In genomic region chr4:80221161-80221560, GRCh38 we compare ENCODE assay signal across 10 cellular contexts. TPM values are rescaled to one million over a fixed set of nuclear protein-coding genes. Genes with fewer than 3 reads are reported as not detected.
DNase-seq lines count a peak whose midpoint lies in the region; ATAC-seq, FAIRE-seq and TF ChIP-seq lines count a peak whose summit lies in the region.
"Had no signal": no experiment of that assay in that cellular context is flagged by ENCODE, and none has a peak within 500 bp of the region (broad histone marks: within the 10 kb centered on the region; RNA-seq: fewer than 3 reads in every experiment).

No MANE protein-coding gene starts in this region.

- no peak overlapping the region for H3K9ac ChIP-seq in SK-N-SH

- DNase-seq in AG09309 (ENCODE audit: low read depth) (no peak), HCEC 1CT (peak; percentile 45), SK-N-SH (no peak), foreskin keratinocyte (no peak), psoas muscle (no peak), GM12892 (ENCODE audit: insufficient read length) (no peak), NCI-H2107 (lab: John Stamatoyannopoulos, UW) (no peak)
- DNase-seq: GF-D8 had no signal

- no peaks in the 10 kb centered on the region for H3K36me3 ChIP-seq in SK-N-SH (replicated peaks in 1 of 2; ENCODE audit: control insufficient read depth in 1 of 2, insufficient read depth in 2 of 2, low read length in 1 of 2)
- no peaks in the 10 kb centered on the region for H3K36me3 ChIP-seq in psoas muscle (ENCODE audit: insufficient read depth in 1 of 2, low read depth in 1 of 2)

- H2AFZ ChIP-seq in SK-N-SH (ENCODE audit: low read depth): 0 out of 2 replicates have a peak overlapping the region, but pooled peaks have one; percentile 34

- no peaks in the 10 kb centered on the region for H4K20me1 ChIP-seq in SK-N-SH (ENCODE audit: insufficient read depth)

- H3K27me3 ChIP-seq in SK-N-SH (ENCODE audit: insufficient read depth): no peaks in the 10 kb centered on the region
- peaks cover 11% of the 10 kb centered on the region for H3K27me3 ChIP-seq in foreskin keratinocyte
- H3K27me3 ChIP-seq in psoas muscle (ENCODE audit: insufficient read depth in 3 of 3, low read length in 2 of 3): peaks cover 0 to 2% (median 0%) of the 10 kb centered on the region in 3 donors

- H3K9me2 ChIP-seq in SK-N-SH: no peaks in the 10 kb centered on the region

- peak; percentile 60 for TF ChIP-seq RAD21 in SK-N-SH (IDR thresholded peaks at IDR 0.05; ENCODE audit: low read length)

- TF ChIP-seq CTCF in AG09309 (IDR thresholded peaks at IDR 0.05; ENCODE audit: control insufficient read depth, insufficient read depth, low read depth, low read length, missing control alignments) (peak; percentile 30), SK-N-SH (IDR thresholded peaks at IDR 0.05) (peak; percentile 72), foreskin keratinocyte (conservative IDR thresholded peaks at IDR 0.05) (peak; percentile 74), psoas muscle (IDR thresholded peaks at IDR 0.05) (no peak)

- H3K4me3 ChIP-seq in AG09309 (ENCODE audit: control insufficient read depth, low read depth, low read length): no peak overlapping the region
- no peak overlapping the region for H3K4me3 ChIP-seq in SK-N-SH (ENCODE audit: low read depth in 2 of 2, low read length in 1 of 2)
- H3K4me3 ChIP-seq in psoas muscle: no peak overlapping the region

- no peak for TF ChIP-seq POLR2A in GM12892 (IDR thresholded peaks at IDR 0.05; ENCODE audit: low read depth, low read length)

- no peak overlapping the region for H3K4me2 ChIP-seq in SK-N-SH

- no peaks in the 10 kb centered on the region for H3K79me2 ChIP-seq in SK-N-SH (ENCODE audit: insufficient read depth)

- no peak for TF ChIP-seq EP300 in SK-N-SH (IDR thresholded peaks at IDR 0.05; ENCODE audit: borderline replicate concordance in 1 of 2, low read depth in 1 of 2, low read length in 1 of 2)

- FAIRE-seq in GM12892 (lab: Jason Lieb, UNC): no peak

- no peak for ATAC-seq in foreskin keratinocyte
- ATAC-seq in psoas muscle: no peak
- no peak for ATAC-seq in GM19324 (IDR thresholded peaks at IDR 0.05; ENCODE audit: low FRiP score, unreplicated experiment)

- peak overlapping the region in 1 of 2 experiments; percentile 64; a peak in 1 of 4 replicates for H3K27ac ChIP-seq in SK-N-SH (ENCODE audit: low read depth in 2 of 2, low read length in 1 of 2)
- no peak overlapping the region for H3K27ac ChIP-seq in foreskin keratinocyte
- no peak overlapping the region for H3K27ac ChIP-seq in psoas muscle

- intact Hi-C loops in psoas muscle (cut with DNase I): no loop called here

- CTCF ChIA-PET in SK-N-SH (lab: Yijun Ruan, JAX): interaction anchor here (0.6 to 9.9 kb wide), 15 partner anchors 9 to 1272 kb away, joined by 3 to 108 read pairs (median 4); partner anchors contain the start of gene CFAP299

- H3K4me1 ChIP-seq in SK-N-SH (ENCODE audit: control insufficient read depth in 1 of 2, insufficient read depth in 2 of 2, low read depth in 1 of 2, low read length in 1 of 2) (peaks cover 7 to 8% of the 10 kb centered on the region in 2 experiments; a peak in 3 of 4 replicates), foreskin keratinocyte (peaks cover 5% of the 10 kb centered on the region), psoas muscle (no peaks in the 10 kb centered on the region)

- H3K9me3 ChIP-seq in SK-N-SH (no peaks in the 10 kb centered on the region), psoas muscle (no peaks in the 10 kb centered on the region)

- POLR2A ChIA-PET in SK-N-SH (lab: Yijun Ruan, JAX): no interaction called here

- H3F3A ChIP-seq in SK-N-SH (replicated peaks; ENCODE audit: insufficient read depth): peaks cover 7% of the 10 kb centered on the region

TF ChIP-seq in SK-N-SH, 30 proteins besides CTCF, POLR2A, EP300 and RAD21:
- TF ChIP-seq PBX3 (IDR thresholded peaks at IDR 0.05) (no peak), MEF2A (IDR thresholded peaks at IDR 0.05; ENCODE audit: borderline replicate concordance, low read depth) (no peak), NRF1 (IDR thresholded peaks at IDR 0.05; ENCODE audit: low read depth, low read length) (no peak), USF2 (IDR thresholded peaks at IDR 0.05; ENCODE audit: borderline replicate concordance, low read depth, low read length) (no peak), ELF1 (IDR thresholded peaks at IDR 0.05) (no peak)

RNA-seq across cellular contexts. Expression of gene PRDM8, which starts 23.9 kb away (rescaled TPM):
- polyA plus RNA-seq in SK-N-SH (2012; rRNA removed) (3.5 and 3.7 TPM in 2 replicates), foreskin keratinocyte (3.5 and 4.9 TPM in 2 replicates), psoas muscle (under 1 TPM; 0.49 to 0.79 (median 0.63) TPM)
- polyA plus RNA-seq in SK-N-SH (2012; cell fraction: cytosol; rRNA removed): 2.3 and 2.6 TPM in 2 replicates
- polyA plus RNA-seq in SK-N-SH (2012; cell fraction: nucleus; rRNA removed): 10.2 and 11.7 TPM in 2 replicates
- total RNA-seq in foreskin keratinocyte (6.8 and 7.5 TPM in 2 replicates), psoas muscle (1 to 10 TPM in 1 of 4 donors, under 1 TPM in 3; 0.28 to 1.8 (median 0.50) TPM)
- 0.40 TPM for polyA plus RNA-seq in GM12892 (2012; ENCODE audit: missing spikeins)

RNA-seq across cellular contexts. Expression of gene FGF5, which starts 45.3 kb away (rescaled TPM):
- polyA plus RNA-seq in SK-N-SH (2012; rRNA removed): 17.7 and 22.8 TPM in 2 replicates
- polyA plus RNA-seq in SK-N-SH (2012; cell fraction: cytosol; rRNA removed): 30.6 and 32.6 TPM in 2 replicates
- polyA plus RNA-seq in SK-N-SH (2012; cell fraction: nucleus; rRNA removed): 15.2 and 20.5 TPM in 2 replicates
- total RNA-seq in foreskin keratinocyte: 4.2 and 5.8 TPM in 2 replicates
- polyA plus RNA-seq in foreskin keratinocyte: 2.7 TPM in 2 replicates
- total RNA-seq in psoas muscle: under 1 TPM in 3 of 4 donors, not detected in 1; 0.05 to 0.85 (median 0.24) TPM
- polyA plus RNA-seq in psoas muscle: not detected
- not detected for polyA plus RNA-seq in GM12892 (2012; ENCODE audit: missing spikeins)
- polyA plus RNA-seq: urinary bladder had no signal
